ENCODE assay signal across 10 cellular contexts in genomic region chr14:73795974-73796373, GRCh38. TPM values are rescaled to one million over a fixed set of nuclear protein-coding genes. Genes with fewer than 3 reads are reported as not detected.
DNase-seq lines count a peak whose midpoint lies in the region; ATAC-seq, FAIRE-seq and TF ChIP-seq lines count a peak whose summit lies in the region.
"Had no signal": no experiment of that assay in that cellular context is flagged by ENCODE, and none has a peak within 500 bp of the region (broad histone marks: within the 10 kb centered on the region; RNA-seq: fewer than 3 reads in every experiment).

No MANE protein-coding gene starts in this region.

- H3K27me3 ChIP-seq in K562 (ENCODE audit: control insufficient read depth in 2 of 2, insufficient read depth in 2 of 2, low read length in 2 of 2) (no peaks in the 10 kb centered on the region), liver (ENCODE audit: control insufficient read depth in 4 of 4, insufficient read depth in 4 of 4, low read length in 3 of 4) (no peaks in the 10 kb centered on the region), left ventricle myocardium inferior (ENCODE audit: low read depth) (no peaks in the 10 kb centered on the region)

- TF ChIP-seq EP300 in A549 (IDR thresholded peaks at IDR 0.05) = no peak
- TF ChIP-seq EP300 in K562 (IDR thresholded peaks at IDR 0.05; ENCODE audit: low read length) = no peak

- H3K4me3 ChIP-seq in A549 (no peak overlapping the region), K562 (no peak overlapping the region), liver (ENCODE audit: low read depth in 1 of 3, low read length in 3 of 3) (no peak overlapping the region), left ventricle myocardium inferior (no peak overlapping the region)

- POLR2A ChIA-PET in A549 (lab: Yijun Ruan, JAX) (interaction anchor here (1.0 to 2.5 kb wide), 2 partner anchors 10 to 41 kb away, joined by 3 to 11 read pairs; no protein-coding TSS in a partner anchor), K562 (lab: Yijun Ruan, JAX) (no interaction called here)

- TF ChIP-seq CTCF in A549 (IDR thresholded peaks at IDR 0.05) = no peak
- TF ChIP-seq CTCF in K562 (IDR thresholded peaks at IDR 0.05 in 2 of 3, conservative IDR thresholded peaks at IDR 0.05 in 1 of 3; ENCODE audit: insufficient read depth in 2 of 3, low read depth in 1 of 3, low read length in 3 of 3) = no peak
- TF ChIP-seq CTCF in liver (IDR thresholded peaks at IDR 0.05; ENCODE audit: low read depth, low read length, missing input control) = no peak
- no peak for TF ChIP-seq CTCF in left ventricle myocardium inferior (IDR thresholded peaks at IDR 0.05; ENCODE audit: borderline replicate concordance)

- 81% methylated on average over 1 of the region's 1 CpG for WGBS in A549 (ENCODE audit: missing lambda C conversion rate)
- 0% methylated on average over 1 of the region's 1 CpG for WGBS in K562 (ENCODE audit: insufficient coverage, low coverage, missing lambda C conversion rate)
- 48% methylated on average over 1 of the region's 1 CpG for WGBS in liver

- BruUV-seq in K562 (replicated peaks; lab: Mats Ljungman, UMichigan) = no TSS peak

- H3K4me2 ChIP-seq in A549 = peak overlapping the region; percentile 60
- no peak overlapping the region for H3K4me2 ChIP-seq in K562 (ENCODE audit: insufficient read depth, low read length)

- FAIRE-seq in A549 (lab: Jason Lieb, UNC) = no peak
- FAIRE-seq in K562 (lab: Jason Lieb, UNC) = no peak

- no peaks in the 10 kb centered on the region for H3K36me3 ChIP-seq in K562 (ENCODE audit: control insufficient read depth, insufficient read depth, low read length)
- no peaks in the 10 kb centered on the region for H3K36me3 ChIP-seq in liver (ENCODE audit: control insufficient read depth in 4 of 4, insufficient read depth in 3 of 4, low read depth in 1 of 4, low read length in 3 of 4)
- H3K36me3 ChIP-seq in left ventricle myocardium inferior = no peaks in the 10 kb centered on the region

- no peaks in the 10 kb centered on the region for H3K9me1 ChIP-seq in K562 (ENCODE audit: control insufficient read depth, insufficient read depth, low read length)

- CTCF ChIA-PET in A549 (lab: Yijun Ruan, JAX) = interaction anchor here (0.8 to 3.5 kb wide), 7 partner anchors 10 to 68 kb away, joined by 3 to 17 read pairs (median 4); no protein-coding TSS in a partner anchor
- CTCF ChIA-PET in K562 (lab: Yijun Ruan, JAX; ENCODE audit: low intra/inter-chr PET ratio) = no interaction called here

- no peaks in the 10 kb centered on the region for H4K20me1 ChIP-seq in K562 (replicated peaks; ENCODE audit: control insufficient read depth, insufficient read depth, low read length)

- peak; percentile 43 to 76; a peak in 4 of 6 replicates for ATAC-seq in A549
- ATAC-seq in K562 = no peak; the same call in 2 of the 3 replicates

- DNase-seq in A549 (ENCODE audit: low read depth in 1 of 2, low spot score in 1 of 2) (peak; percentile 49 to 78), HT1080 (ENCODE audit: low read depth) (peak; percentile 86), K562 (ENCODE audit: extremely low read depth in 1 of 4, low spot score in 3 of 4) (no peak), left ventricle myocardium inferior (no peak), NCI-H446 (lab: John Stamatoyannopoulos, UW) (no peak), NCI-H2107 (lab: John Stamatoyannopoulos, UW) (no peak)
- no peak for DNase-seq in activated CD8-positive, alpha-beta memory T cell treated with anti-CD3 and anti-CD28 coated beads, Interleukin-2, amount 50 U/mL, for 48 hours
- DNase-seq: NCI-H1436, T-helper 9 cell had no signal

- H3K9ac ChIP-seq in K562 (ENCODE audit: insufficient read depth in 1 of 2, low read depth in 2 of 2, low read length in 2 of 2) (no peak overlapping the region), liver (ENCODE audit: low read depth in 1 of 2, low read length in 2 of 2) (no peak overlapping the region)

- TF ChIP-seq POLR2A in A549 (IDR thresholded peaks at IDR 0.05; ENCODE audit: low read length) = no peak
- TF ChIP-seq POLR2A in K562 (conservative IDR thresholded peaks at IDR 0.05) = no peak

- no peaks in the 10 kb centered on the region for H3K79me2 ChIP-seq in K562 (ENCODE audit: control insufficient read depth, insufficient read depth, low read length)

- H3K4me1 ChIP-seq in A549 (peaks cover 36% of the 10 kb centered on the region), K562 (replicated peaks in 1 of 2; ENCODE audit: control insufficient read depth in 2 of 2, insufficient read depth in 2 of 2, low read length in 2 of 2) (peaks cover 0 to 3% of the 10 kb centered on the region in 2 experiments; a peak in 3 of 5 replicates), liver (ENCODE audit: control insufficient read depth in 4 of 4, insufficient read depth in 4 of 4, low read length in 3 of 4) (peaks cover 10 to 26% (median 23%) of the 10 kb centered on the region in 4 donors), left ventricle myocardium inferior (peaks cover 50% of the 10 kb centered on the region)

- in situ Hi-C loops in K562 (cut with MboI) = no loop called here

- intact Hi-C loops in K562 (cut with micrococcal nuclease) (no loop called here), left ventricle myocardium inferior (cut with micrococcal nuclease) (no loop called here)

- H2AFZ ChIP-seq in K562 (ENCODE audit: low read depth, low read length) = no peak overlapping the region

- no peak for TF ChIP-seq RAD21 in A549 (conservative IDR thresholded peaks at IDR 0.05 in 1 of 2, IDR thresholded peaks at IDR 0.05 in 1 of 2)
- TF ChIP-seq RAD21 in K562 (CRISPR knock-in tag; conservative IDR thresholded peaks at IDR 0.05 in 1 of 2, IDR thresholded peaks at IDR 0.05 in 1 of 2) = no peak
- TF ChIP-seq RAD21 in liver (IDR thresholded peaks at IDR 0.05) = peak in 1 of 2 donors; percentile 25

- H3K9me3 ChIP-seq in A549 = no peaks in the 10 kb centered on the region
- no peaks in the 10 kb centered on the region for H3K9me3 ChIP-seq in K562 (replicated peaks; ENCODE audit: control insufficient read depth, insufficient read depth, low read depth, low read length)
- no peaks in the 10 kb centered on the region for H3K9me3 ChIP-seq in liver (ENCODE audit: control insufficient read depth in 4 of 4, low read length in 3 of 4)
- no peaks in the 10 kb centered on the region for H3K9me3 ChIP-seq in left ventricle myocardium inferior (replicated peaks)

- H3K27ac ChIP-seq in A549 = peak overlapping the region; percentile 7 to 57; a peak in 4 of 6 replicates
- H3K27ac ChIP-seq in K562 (ENCODE audit: extremely low read depth, low read depth, low read length) = no peak overlapping the region
- peak overlapping the region; percentile 6 to 74 for H3K27ac ChIP-seq in liver (ENCODE audit: low read depth in 1 of 2, low read length in 2 of 2)
- no peak overlapping the region for H3K27ac ChIP-seq in left ventricle myocardium inferior (replicated peaks)

TF ChIP-seq in A549, 52 proteins besides CTCF, POLR2A, EP300 and RAD21 (continues in another document):
- TF ChIP-seq CEBPB (IDR thresholded peaks at IDR 0.05) (no peak), FOSL2 (IDR thresholded peaks at IDR 0.05) (no peak), FOSL2 (CRISPR knock-in tag; IDR thresholded peaks at IDR 0.05) (peak; percentile 69)

TF ChIP-seq in K562, 482 proteins besides CTCF, POLR2A, EP300 and RAD21 (continues in another document):
- TF ChIP-seq NR2C1 (IDR thresholded peaks at IDR 0.05) (peak; percentile 51), NR2C1 (tag; IDR thresholded peaks at IDR 0.05) (no peak; the same call in 1 of the 2 replicates)

TF ChIP-seq in liver, 16 proteins besides CTCF, POLR2A, EP300 and RAD21 (continues in another document):
- TF ChIP-seq YY1 (IDR thresholded peaks at IDR 0.05) = peak; percentile 3

RNA-seq across cellular contexts. Expression of gene PTGR2, which starts 55.7 kb away (rescaled TPM):
- polyA plus RNA-seq in A549 (2011; rRNA removed) (17.7 and 30.5 TPM in 2 replicates), A549 (2017; fragmentation: RNase III; extraction: RNeasy Plus Mini Kit Qiagen cat#74134 plus additional on column Dnase treatment) (11.3 to 14.0 TPM (median 13.5 TPM) in 3 replicates), K562 (2011; rRNA removed) (15.9 and 23.0 TPM in 2 replicates), K562 (2014; fragmentation: Illumina TruSeq; extraction: Trizol) (16.8 and 17.5 TPM in 2 replicates), K562 (2014; fragmentation: Nextera tagmentation; extraction: Ambion mirVana) (10 to 100 TPM; 13.0 to 20.1 TPM), K562 (2014; rRNA removed) (12.2 and 13.0 TPM in 2 replicates), liver (1 to 10 TPM; 6.4 to 9.4 TPM)
- polyA plus RNA-seq in A549 (2012; cell fraction: cytosol; rRNA removed) = 3.0 and 3.1 TPM in 2 replicates
- polyA plus RNA-seq in A549 (2012; cell fraction: nucleus; rRNA removed) = 1.5 and 3.2 TPM in 2 replicates
- 4.0 and 5.2 TPM in 2 replicates for polyA minus RNA-seq in A549 (2011; rRNA and poly(A)+ RNA removed)
- 1.6 and 4.3 TPM in 2 replicates for total RNA-seq in HT1080 (2014; rRNA removed; shearing (Covaris generic))
- 6.4 and 8.8 TPM in 2 replicates for polyA plus RNA-seq in HT1080 (2015; cell fraction: cytosol; rRNA removed)
- polyA plus RNA-seq in HT1080 (2015; cell fraction: nucleus; rRNA removed) = 9.9 and 11.1 TPM in 2 replicates
- 17.5 and 53.7 TPM in 2 replicates for total RNA-seq in K562 (2011; cell fraction: chromatin; rRNA removed; ENCODE audit: low replicate concordance)
- 9.3 and 11.4 TPM in 2 replicates for total RNA-seq in K562 (2011; cell fraction: nucleolus; rRNA removed)
- total RNA-seq in K562 (2011; cell fraction: nucleoplasm; rRNA removed) = 25.7 and 35.0 TPM in 2 replicates
- total RNA-seq in K562 (2014; rRNA removed) (5.2 and 7.4 TPM in 2 replicates), K562 (2014; rRNA removed; fragmentation: Illumina TruSeq; extraction: Trizol) (11.0 and 11.1 TPM in 2 replicates), K562 (2015; rRNA removed; fragmentation: Illumina TruSeq; extraction: Trizol) (8.6 and 9.6 TPM in 2 replicates), K562 (2021) (8.8 and 9.4 TPM in 2 replicates), liver (1 to 10 TPM; 4.2 to 9.5 TPM), left ventricle myocardium inferior (37.4 TPM)
- polyA plus RNA-seq in K562 (2011; cell fraction: cytosol; rRNA removed) = 2.3 and 4.8 TPM in 2 replicates
- polyA plus RNA-seq in K562 (2011; cell fraction: nucleus; rRNA removed) = 8.3 and 14.0 TPM in 2 replicates
- 7.3 and 8.6 TPM in 2 replicates for polyA plus RNA-seq in K562 (2012)
- 14.2 and 15.6 TPM in 2 replicates for polyA minus RNA-seq in K562 (2011; rRNA and poly(A)+ RNA removed)
- polyA minus RNA-seq in K562 (2011; cell fraction: cytosol; rRNA and poly(A)+ RNA removed) = 3.5 and 3.9 TPM in 2 replicates
- polyA minus RNA-seq in K562 (2011; cell fraction: nucleus; rRNA and poly(A)+ RNA removed) = 6.3 and 10.4 TPM in 2 replicates

Comparison
In these comparisons a context has a peak if more than half of its experiments do, and no peak if none do; other contexts are left out.
1. DNase-seq: peak in A549 (2 of 2) and HT1080 (single experiment); none in K562 (0 of 4), left ventricle myocardium inferior (single experiment), NCI-H446 (0 of 2), activated CD8-positive, alpha-beta memory T cell treated with anti-CD3 and anti-CD28 coated beads, Interleukin-2, amount 50 U/mL, for 48 hours (single experiment) and NCI-H2107 (single experiment).
2. H3K27ac ChIP-seq: peak in A549 (2 of 2) and liver (2 of 2); none in K562 (single experiment) and left ventricle myocardium inferior (single experiment).